Comparison of ENCODE assay signal across 13 cellular contexts in genomic region chr1:44653107-44653964, GRCh38. TPM values are rescaled to one million over a fixed set of nuclear protein-coding genes. Genes with fewer than 3 reads are reported as not detected.
DNase-seq lines count a peak whose midpoint lies in the region; ATAC-seq and TF ChIP-seq lines count a peak whose summit lies in the region.
"Had no signal": no experiment of that assay in that cellular context is flagged by ENCODE, and none has a peak within 500 bp of the region (broad histone marks: within the 10 kb centered on the region; RNA-seq: fewer than 3 reads in every experiment).

No MANE protein-coding gene starts in this region.

- CTCF ChIA-PET in RWPE1 (lab: Yijun Ruan, JAX), result interaction anchor here (0.6 to 2.5 kb wide), 19 partner anchors 8 to 647 kb away, joined by 3 to 15 read pairs (median 4); partner anchors contain the start of genes SLC6A9 and TMEM53
- CTCF ChIA-PET in CD8-positive, alpha-beta memory T cell (lab: Charles Lee), result interaction anchor here (0.7 to 3.9 kb wide), 27 partner anchors 10 to 442 kb away, joined by 3 to 52 read pairs (median 5); partner anchors contain the start of genes ARMH1, DMAP1 and TMEM53
- CTCF ChIA-PET in activated naive CD4-positive, alpha-beta T cell treated with anti-CD3 and anti-CD28 coated beads for 36 hours (lab: Charles Lee), result interaction anchor here (0.5 to 4.3 kb wide), 41 partner anchors 10 to 606 kb away, joined by 3 to 135 read pairs (median 4); partner anchors contain the start of genes ARMH1 and TMEM53

- no peak for DNase-seq in stimulated activated naive CD8-positive, alpha-beta T cell treated with anti-CD3 and anti-CD28 coated beads, Interleukin-15, amount 100 ng/mL, for 72 hours
- DNase-seq in stimulated activated naive CD8-positive, alpha-beta T cell treated with anti-CD3 and anti-CD28 coated beads, Interleukin-15, Interleukin-2, amounts not matched to agents 100 U/mL and 50 U/mL, for 24 hours, result no peak
- DNase-seq in RWPE1 (ENCODE audit: low spot score) (no peak), glutamatergic neuron (no peak)
- no peak for DNase-seq in CD8-positive, alpha-beta memory T cell
- no peak for DNase-seq in activated naive CD4-positive, alpha-beta T cell treated with anti-CD3 and anti-CD28 coated beads for 36 hours

- H3K9me3 Mint-ChIP-seq in stimulated activated naive CD8-positive, alpha-beta T cell treated with anti-CD3 and anti-CD28 coated beads, Interleukin-15, amount 100 ng/mL, for 72 hours, result no peaks in the 10 kb centered on the region
- peaks cover 6% of the 10 kb centered on the region for H3K9me3 Mint-ChIP-seq in glutamatergic neuron (ENCODE audit: unreplicated experiment)
- no peaks in the 10 kb centered on the region for H3K9me3 Mint-ChIP-seq in CD8-positive, alpha-beta memory T cell
- H3K9me3 Mint-ChIP-seq in activated naive CD4-positive, alpha-beta T cell treated with anti-CD3 and anti-CD28 coated beads for 36 hours, result no peaks in the 10 kb centered on the region
- H3K9me3 Mint-ChIP-seq: mesothelial cell of epicardium had no signal

- no peaks in the 10 kb centered on the region for H3K4me1 Mint-ChIP-seq in stimulated activated naive CD8-positive, alpha-beta T cell treated with anti-CD3 and anti-CD28 coated beads, Interleukin-15, amount 100 ng/mL, for 72 hours
- H3K4me1 Mint-ChIP-seq in glutamatergic neuron (ENCODE audit: low read depth, unreplicated experiment), result peaks cover 15% of the 10 kb centered on the region
- H3K4me1 Mint-ChIP-seq in CD8-positive, alpha-beta memory T cell, result peaks cover 0 to 1% (median 0%) of the 10 kb centered on the region in 3 donors
- no peaks in the 10 kb centered on the region for H3K4me1 Mint-ChIP-seq in activated naive CD4-positive, alpha-beta T cell treated with anti-CD3 and anti-CD28 coated beads for 36 hours (ENCODE audit: low read depth)
- H3K4me1 Mint-ChIP-seq: mesothelial cell of epicardium had no signal

- H3K9me3 ChIP-seq in CD8-positive, alpha-beta memory T cell (ENCODE audit: low read length), result no peaks in the 10 kb centered on the region
- H3K9me3 ChIP-seq: gastrocnemius medialis, uterus had no signal

- no peaks in the 10 kb centered on the region for H3K4me1 ChIP-seq in CD8-positive, alpha-beta memory T cell (ENCODE audit: insufficient read depth, low read length)
- H3K4me1 ChIP-seq: uterus had no signal

- no peak overlapping the region for H3K27ac ChIP-seq in RWPE1
- H3K27ac ChIP-seq in CD8-positive, alpha-beta memory T cell (ENCODE audit: low read depth, low read length), result no peak overlapping the region
- H3K27ac ChIP-seq: gastrocnemius medialis had no signal

- peak; percentile 17 for ATAC-seq in stimulated activated naive CD8-positive, alpha-beta T cell treated with anti-CD3 and anti-CD28 coated beads, Interleukin-15, amount 100 ng/mL, for 72 hours
- ATAC-seq in stimulated activated naive CD8-positive, alpha-beta T cell treated with anti-CD3 and anti-CD28 coated beads, Interleukin-15, Interleukin-2, amounts not matched to agents 100 U/mL and 50 U/mL, for 24 hours, result no peak
- ATAC-seq in GM19397 (IDR thresholded peaks at IDR 0.05; ENCODE audit: unreplicated experiment) (no peak), HG03196 (IDR thresholded peaks at IDR 0.05; ENCODE audit: unreplicated experiment) (no peak)

- no peak overlapping the region for H3K4me3 ChIP-seq in CD8-positive, alpha-beta memory T cell (ENCODE audit: low read length)
- H3K4me3 ChIP-seq: cardiac muscle cell, gastrocnemius medialis, uterus had no signal

- H3K27me3 ChIP-seq in CD8-positive, alpha-beta memory T cell (ENCODE audit: insufficient read depth, low read length, poor library complexity, severe bottlenecking), result no peaks in the 10 kb centered on the region
- H3K27me3 ChIP-seq: cardiac muscle cell, gastrocnemius medialis, uterus had no signal

- no peaks in the 10 kb centered on the region for H3K36me3 Mint-ChIP-seq in glutamatergic neuron (ENCODE audit: unreplicated experiment)
- H3K36me3 Mint-ChIP-seq in CD8-positive, alpha-beta memory T cell, result peaks cover 0 to 52% (median 9%) of the 10 kb centered on the region in 3 donors
- peaks cover 9% of the 10 kb centered on the region for H3K36me3 Mint-ChIP-seq in activated naive CD4-positive, alpha-beta T cell treated with anti-CD3 and anti-CD28 coated beads for 36 hours (ENCODE audit: low read depth)

- peaks cover 9% of the 10 kb centered on the region for H3K36me3 ChIP-seq in CD8-positive, alpha-beta memory T cell (ENCODE audit: insufficient read depth, low read length)
- H3K36me3 ChIP-seq: uterus had no signal

- no peaks in the 10 kb centered on the region for H3K27me3 Mint-ChIP-seq in stimulated activated naive CD8-positive, alpha-beta T cell treated with anti-CD3 and anti-CD28 coated beads, Interleukin-15, amount 100 ng/mL, for 72 hours
- H3K27me3 Mint-ChIP-seq in glutamatergic neuron (ENCODE audit: unreplicated experiment), result peaks cover 5% of the 10 kb centered on the region
- no peaks in the 10 kb centered on the region for H3K27me3 Mint-ChIP-seq in CD8-positive, alpha-beta memory T cell
- H3K27me3 Mint-ChIP-seq in activated naive CD4-positive, alpha-beta T cell treated with anti-CD3 and anti-CD28 coated beads for 36 hours (ENCODE audit: low read depth), result no peaks in the 10 kb centered on the region

- intact Hi-C loops in activated naive CD4-positive, alpha-beta T cell treated with anti-CD3 and anti-CD28 coated beads for 36 hours (cut with micrococcal nuclease), result loop anchor here (1.0 kb wide), 4 partner anchors 44 to 436 kb away; no protein-coding TSS in a partner anchor

- peak overlapping the region in 1 of 2 donors; percentile 22 for H3K27ac Mint-ChIP-seq in stimulated activated naive CD8-positive, alpha-beta T cell treated with anti-CD3 and anti-CD28 coated beads, Interleukin-15, amount 100 ng/mL, for 72 hours
- no peak overlapping the region for H3K27ac Mint-ChIP-seq in glutamatergic neuron (ENCODE audit: unreplicated experiment)
- peak overlapping the region in 2 of 8 donors; percentile 27 to 44 for H3K27ac Mint-ChIP-seq in CD8-positive, alpha-beta memory T cell
- H3K27ac Mint-ChIP-seq in activated naive CD4-positive, alpha-beta T cell treated with anti-CD3 and anti-CD28 coated beads for 36 hours, result no peak overlapping the region
- H3K27ac Mint-ChIP-seq: mesothelial cell of epicardium had no signal

- TF ChIP-seq CTCF in RWPE1 (conservative IDR thresholded peaks at IDR 0.05; ENCODE audit: low read depth) (peak; percentile 73), glutamatergic neuron (IDR thresholded peaks at IDR 0.05; ENCODE audit: partially characterized antibody, unreplicated experiment) (peak; percentile 50)

- POLR2A ChIA-PET in RWPE1 (lab: Yijun Ruan, JAX; ENCODE audit: low non-redundant PET), result no interaction called here
- POLR2A ChIA-PET in CD8-positive, alpha-beta memory T cell (lab: Charles Lee), result interaction anchor here (1.4 to 1.5 kb wide), 3 partner anchors 11 to 22 kb away, joined by 3 to 5 read pairs (median 5); partner anchors contain the start of genes ARMH1 and TMEM53

- H3K4me3 Mint-ChIP-seq in stimulated activated naive CD8-positive, alpha-beta T cell treated with anti-CD3 and anti-CD28 coated beads, Interleukin-15, amount 100 ng/mL, for 72 hours, result no peak overlapping the region
- H3K4me3 Mint-ChIP-seq in glutamatergic neuron (ENCODE audit: unreplicated experiment), result no peak overlapping the region
- H3K4me3 Mint-ChIP-seq in CD8-positive, alpha-beta memory T cell, result no peak overlapping the region
- H3K4me3 Mint-ChIP-seq in activated naive CD4-positive, alpha-beta T cell treated with anti-CD3 and anti-CD28 coated beads for 36 hours, result no peak overlapping the region
- H3K4me3 Mint-ChIP-seq: mesothelial cell of epicardium had no signal

RNA-seq across cellular contexts. Expression of gene TMEM53, which starts 20.9 kb away (rescaled TPM):
- total RNA-seq in glutamatergic neuron (ENCODE audit: unreplicated experiment), result 10.1 TPM
- 1 to 10 TPM; 2.3 to 2.5 TPM for total RNA-seq in CD8-positive, alpha-beta memory T cell
- polyA plus RNA-seq in CD8-positive, alpha-beta memory T cell, result 7.1 TPM
- 1 to 10 TPM; 4.5 to 4.9 TPM for total RNA-seq in activated naive CD4-positive, alpha-beta T cell treated with anti-CD3 and anti-CD28 coated beads for 36 hours

RNA-seq across cellular contexts. Expression of gene ARMH1, which starts 21.2 kb away (rescaled TPM):
- 4.9 TPM for total RNA-seq in glutamatergic neuron (ENCODE audit: unreplicated experiment)
- 10 to 100 TPM; 33.3 to 38.0 TPM for total RNA-seq in CD8-positive, alpha-beta memory T cell
- polyA plus RNA-seq in CD8-positive, alpha-beta memory T cell, result 21.1 TPM
- total RNA-seq in activated naive CD4-positive, alpha-beta T cell treated with anti-CD3 and anti-CD28 coated beads for 36 hours, result 100 to 1,000 TPM; 143 to 155 TPM
- total RNA-seq: epithelial cell of proximal tubule had no signal
